ENCODE assay signal across 1 cellular context in the genomic region with DNA sequence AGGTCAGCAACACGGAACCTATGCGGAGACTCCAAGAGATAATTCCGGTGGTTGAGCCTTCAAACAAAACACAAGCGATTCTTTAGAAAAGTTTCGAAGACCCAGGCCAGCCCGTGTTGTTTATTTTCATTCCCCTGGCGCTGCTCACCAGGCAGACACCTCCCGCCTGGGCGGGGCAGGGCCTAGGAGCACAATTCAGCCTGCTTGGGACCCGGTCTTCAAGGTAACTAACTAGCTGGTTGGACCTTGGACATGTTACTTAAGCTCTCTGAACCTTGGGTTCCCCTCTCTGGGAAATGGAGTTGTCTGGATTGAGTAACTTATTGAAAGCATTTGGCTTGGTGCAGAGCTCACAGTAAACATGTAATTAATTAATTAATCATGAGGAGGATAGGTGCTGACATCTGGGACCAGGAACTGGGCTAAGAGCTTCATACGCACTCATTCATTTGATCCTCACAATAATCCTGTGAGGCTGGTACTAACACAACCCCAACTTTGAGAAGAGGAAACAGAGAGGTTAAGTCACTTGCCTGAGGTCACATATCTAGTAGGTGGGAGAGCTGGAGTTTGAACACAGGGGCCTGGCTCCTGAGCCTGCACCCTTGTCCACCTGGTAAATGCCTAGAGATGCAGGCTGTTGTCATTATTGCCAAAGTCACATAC.
TF ChIP-seq lines count a peak whose summit lies in the region.

No MANE protein-coding gene starts in this region.

TF ChIP-seq in HepG2, 621 proteins besides CTCF, POLR2A, EP300 and RAD21 (continued from another document):
- TF ChIP-seq, protein P1, sequence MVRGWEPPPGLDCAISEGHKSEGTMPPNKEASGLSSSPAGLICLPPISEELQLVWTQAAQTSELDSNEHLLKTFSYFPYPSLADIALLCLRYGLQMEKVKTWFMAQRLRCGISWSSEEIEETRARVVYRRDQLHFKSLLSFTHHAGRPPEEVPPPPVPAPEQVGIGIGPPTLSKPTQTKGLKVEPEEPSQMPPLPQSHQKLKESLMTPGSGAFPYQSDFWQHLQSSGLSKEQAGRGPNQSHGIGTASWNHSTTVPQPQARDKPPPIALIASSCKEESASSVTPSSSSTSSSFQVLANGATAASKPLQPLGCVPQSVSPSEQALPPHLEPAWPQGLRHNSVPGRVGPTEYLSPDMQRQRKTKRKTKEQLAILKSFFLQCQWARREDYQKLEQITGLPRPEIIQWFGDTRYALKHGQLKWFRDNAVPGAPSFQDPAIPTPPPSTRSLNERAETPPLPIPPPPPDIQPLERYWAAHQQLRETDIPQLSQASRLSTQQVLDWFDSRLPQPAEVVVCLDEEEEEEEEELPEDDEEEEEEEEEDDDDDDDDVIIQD (CRISPR knock-in tag; IDR thresholded peaks at IDR 0.05; ENCODE audit: low read depth), result 0 out of 2 replicates have a peak, but pooled peaks have one; percentile 26
- TF ChIP-seq IRX3 (CRISPR knock-in tag; IDR thresholded peaks at IDR 0.05; ENCODE audit: borderline replicate concordance, low read depth) (no peak), ZNF224 (CRISPR knock-in tag; IDR thresholded peaks at IDR 0.05) (0 out of 2 replicates have a peak, but pooled peaks have one; percentile 52), FOXA1 (IDR thresholded peaks at IDR 0.05) (no peak), FOXA1 (CRISPR knock-in tag; IDR thresholded peaks at IDR 0.05) (0 out of 2 replicates have a peak, but pooled peaks have one; percentile 9), ZNF431 (CRISPR knock-in tag; IDR thresholded peaks at IDR 0.05; ENCODE audit: borderline replicate concordance, low read depth) (0 out of 2 replicates have a peak, but pooled peaks have one; percentile 26), ATF7-NPFF (CRISPR knock-in tag; IDR thresholded peaks at IDR 0.05; ENCODE audit: low read depth) (no peak), PHF21A (CRISPR knock-in tag; IDR thresholded peaks at IDR 0.05) (peak; percentile 43; the same call in 1 of the 2 replicates), PHF8 (CRISPR knock-in tag; IDR thresholded peaks at IDR 0.05) (no peak), BCL6 (CRISPR knock-in tag; IDR thresholded peaks at IDR 0.05) (peak; percentile 61), TEAD3 (CRISPR knock-in tag; optimal IDR thresholded peaks at IDR 0.05; ENCODE audit: borderline replicate concordance) (no peak), THAP9 (CRISPR knock-in tag; IDR thresholded peaks at IDR 0.05; ENCODE audit: borderline replicate concordance) (0 out of 2 replicates have a peak, but pooled peaks have one; percentile 5), IRF2 (CRISPR knock-in tag; IDR thresholded peaks at IDR 0.05) (peak; percentile 25; the same call in 1 of the 2 replicates), MIER3 (CRISPR knock-in tag; IDR thresholded peaks at IDR 0.05; ENCODE audit: borderline replicate concordance) (0 out of 2 replicates have a peak, but pooled peaks have one; percentile 27), CENPX (CRISPR knock-in tag; IDR thresholded peaks at IDR 0.05) (no peak), ZFX (CRISPR knock-in tag; IDR thresholded peaks at IDR 0.05; ENCODE audit: low read depth) (peak; percentile 56; the same call in 1 of the 2 replicates), SNRNP70 (IDR thresholded peaks at IDR 0.05; ENCODE audit: low read depth, low read length) (no peak), CEBPB (IDR thresholded peaks at IDR 0.05; ENCODE audit: borderline replicate concordance, low read depth, low read length) (peak; percentile 59; the same call in 1 of the 2 replicates)
- TF ChIP-seq, protein P2, sequence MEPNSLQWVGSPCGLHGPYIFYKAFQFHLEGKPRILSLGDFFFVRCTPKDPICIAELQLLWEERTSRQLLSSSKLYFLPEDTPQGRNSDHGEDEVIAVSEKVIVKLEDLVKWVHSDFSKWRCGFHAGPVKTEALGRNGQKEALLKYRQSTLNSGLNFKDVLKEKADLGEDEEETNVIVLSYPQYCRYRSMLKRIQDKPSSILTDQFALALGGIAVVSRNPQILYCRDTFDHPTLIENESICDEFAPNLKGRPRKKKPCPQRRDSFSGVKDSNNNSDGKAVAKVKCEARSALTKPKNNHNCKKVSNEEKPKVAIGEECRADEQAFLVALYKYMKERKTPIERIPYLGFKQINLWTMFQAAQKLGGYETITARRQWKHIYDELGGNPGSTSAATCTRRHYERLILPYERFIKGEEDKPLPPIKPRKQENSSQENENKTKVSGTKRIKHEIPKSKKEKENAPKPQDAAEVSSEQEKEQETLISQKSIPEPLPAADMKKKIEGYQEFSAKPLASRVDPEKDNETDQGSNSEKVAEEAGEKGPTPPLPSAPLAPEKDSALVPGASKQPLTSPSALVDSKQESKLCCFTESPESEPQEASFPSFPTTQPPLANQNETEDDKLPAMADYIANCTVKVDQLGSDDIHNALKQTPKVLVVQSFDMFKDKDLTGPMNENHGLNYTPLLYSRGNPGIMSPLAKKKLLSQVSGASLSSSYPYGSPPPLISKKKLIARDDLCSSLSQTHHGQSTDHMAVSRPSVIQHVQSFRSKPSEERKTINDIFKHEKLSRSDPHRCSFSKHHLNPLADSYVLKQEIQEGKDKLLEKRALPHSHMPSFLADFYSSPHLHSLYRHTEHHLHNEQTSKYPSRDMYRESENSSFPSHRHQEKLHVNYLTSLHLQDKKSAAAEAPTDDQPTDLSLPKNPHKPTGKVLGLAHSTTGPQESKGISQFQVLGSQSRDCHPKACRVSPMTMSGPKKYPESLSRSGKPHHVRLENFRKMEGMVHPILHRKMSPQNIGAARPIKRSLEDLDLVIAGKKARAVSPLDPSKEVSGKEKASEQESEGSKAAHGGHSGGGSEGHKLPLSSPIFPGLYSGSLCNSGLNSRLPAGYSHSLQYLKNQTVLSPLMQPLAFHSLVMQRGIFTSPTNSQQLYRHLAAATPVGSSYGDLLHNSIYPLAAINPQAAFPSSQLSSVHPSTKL (CRISPR knock-in tag; IDR thresholded peaks at IDR 0.05), result peak; percentile 51; the same call in 1 of the 2 replicates
